In the genomic region with DNA sequence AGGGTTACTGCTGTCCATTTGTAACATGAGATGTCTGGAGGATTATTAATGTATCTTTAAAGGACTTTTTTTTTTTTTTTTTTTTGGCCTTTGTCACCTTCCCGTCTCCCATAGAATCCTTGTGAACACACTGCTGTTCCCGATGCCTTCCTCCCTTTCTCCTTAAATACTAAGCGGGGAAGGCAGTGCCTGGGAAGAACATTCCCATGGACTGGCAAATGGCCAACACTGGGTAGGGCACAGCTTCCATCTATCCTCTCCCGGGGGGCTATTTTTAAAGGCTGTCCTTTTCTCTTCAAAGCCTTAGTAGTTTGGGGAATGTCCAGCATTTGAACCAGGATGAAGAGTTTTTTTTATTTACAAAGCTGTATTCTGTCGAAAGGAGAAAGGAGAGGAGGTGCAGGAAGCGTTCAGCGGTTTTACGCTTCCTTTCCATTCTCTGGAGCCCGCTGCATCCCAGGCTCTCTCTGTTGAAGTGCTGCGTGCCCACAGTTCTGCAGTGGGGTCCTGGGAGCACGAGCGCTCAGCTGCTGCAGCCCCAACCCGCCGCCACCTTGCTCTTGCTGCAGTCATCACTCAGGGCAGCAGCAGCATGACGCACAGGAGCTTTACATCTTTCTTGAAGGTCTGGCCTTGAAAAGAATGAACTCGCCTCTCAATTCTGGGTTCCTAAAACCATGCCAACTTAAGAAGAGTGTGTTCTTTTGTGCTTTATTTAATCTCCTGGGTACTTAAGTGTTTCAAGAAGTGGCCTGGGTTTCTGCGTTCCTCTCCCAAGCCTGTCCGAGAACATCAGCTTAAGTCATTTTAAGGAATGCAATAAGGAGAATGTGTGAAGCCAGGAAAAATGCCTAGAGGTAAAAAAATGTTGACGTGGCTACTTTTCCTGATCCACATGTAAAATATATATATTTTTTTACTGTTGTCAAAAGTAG, we compare ENCODE assay signal across 12 cellular contexts.
A peak's percentile ranks its signal among the peaks of the same experiment; 100 is the strongest.
DNase-seq lines count a peak whose midpoint lies in the region; ATAC-seq, FAIRE-seq and TF ChIP-seq lines count a peak whose summit lies in the region.
"Had no signal": no experiment of that assay in that cellular context is flagged by ENCODE, and none has a peak within 500 bp of the region (broad histone marks: within the 10 kb centered on the region; RNA-seq: fewer than 3 reads in every experiment).

No MANE protein-coding gene starts in this region.

- H3K27me3 Mint-ChIP-seq in WTC11 (ENCODE audit: low read depth) (no peaks in the 10 kb centered on the region), progenitor cell of endocrine pancreas (no peaks in the 10 kb centered on the region)

- DNase-seq in DMS79 treated with DMSO at 0.1 percent for 48 hours (lab: John Stamatoyannopoulos, UW) (peak; percentile 57), WTC11 (ENCODE audit: low spot score) (no peak), left ventricle myocardium superior (no peak), progenitor cell of endocrine pancreas (ENCODE audit: low spot score, unreplicated experiment) (no peak), GM19240 (ENCODE audit: insufficient read length, low spot score) (no peak), frontal cortex (ENCODE audit: low spot score in 2 of 2) (no peak)
- DNase-seq in activated T-cell treated with anti-CD3 and anti-CD28 coated beads, Interleukin-2, amount 50 U/mL, for 1 hour: no peak
- DNase-seq: IMR-90; natural killer cell; NCI-H524 treated with DMSO at 0.1 percent for 48 hours; stimulated activated CD4-positive, alpha-beta T cell treated with anti-CD3 and anti-CD28 coated beads, Interleukin-4, amount 100 ng/mL, for 1 hour had no signal

- CTCF ChIA-PET in WTC11 (lab: Charles Lee): interaction anchor here (1.8 kb wide), 1 partner anchor 136 kb away, joined by 11 read pairs; no protein-coding TSS in a partner anchor

- ATAC-seq in WTC11: peak; percentile 23
- peak; percentile 25 for ATAC-seq in left ventricle myocardium superior
- ATAC-seq in GM18517 (IDR thresholded peaks at IDR 0.05; ENCODE audit: unreplicated experiment): no peak
- ATAC-seq: natural killer cell had no signal

- intact Hi-C loops in left ventricle myocardium superior (cut with micrococcal nuclease): no loop called here

- H3K9me3 Mint-ChIP-seq in WTC11: no peaks in the 10 kb centered on the region
- no peaks in the 10 kb centered on the region for H3K9me3 Mint-ChIP-seq in progenitor cell of endocrine pancreas (ENCODE audit: low read depth)

- H3K4me3 Mint-ChIP-seq in WTC11 (no peak overlapping the region), progenitor cell of endocrine pancreas (ENCODE audit: low read depth) (peak overlapping the region; percentile 59)
- H3K4me3 Mint-ChIP-seq: natural killer cell had no signal

- H3K4me1 Mint-ChIP-seq in WTC11 (peaks cover 58% of the 10 kb centered on the region), progenitor cell of endocrine pancreas (ENCODE audit: low read depth) (peaks cover 69% of the 10 kb centered on the region)

- POLR2A ChIA-PET in WTC11 (lab: Charles Lee): interaction anchor here (0.6 kb wide), 1 partner anchor 129 kb away, joined by 4 read pairs; no protein-coding TSS in a partner anchor

- no peaks in the 10 kb centered on the region for H3K36me3 Mint-ChIP-seq in WTC11
- H3K36me3 Mint-ChIP-seq in progenitor cell of endocrine pancreas (ENCODE audit: insufficient read depth): no peaks in the 10 kb centered on the region
- H3K36me3 Mint-ChIP-seq: natural killer cell had no signal

- H3K27ac Mint-ChIP-seq in WTC11 (no peak overlapping the region), progenitor cell of endocrine pancreas (peak overlapping the region; percentile 94)
- H3K27ac Mint-ChIP-seq: natural killer cell had no signal

- FAIRE-seq in frontal cortex (lab: Jason Lieb, UNC): no peak

- TF ChIP-seq CTCF in WTC11 (IDR thresholded peaks at IDR 0.05) (no peak), progenitor cell of endocrine pancreas (IDR thresholded peaks at IDR 0.05; ENCODE audit: unreplicated experiment) (no peak)

TF ChIP-seq in WTC11, 78 proteins besides CTCF, POLR2A, EP300 and RAD21:
- TF ChIP-seq ZNF219 (CRISPR knock-in tag; IDR thresholded peaks at IDR 0.05; ENCODE audit: borderline replicate concordance) (no peak), NR2C2 (CRISPR knock-in tag; IDR thresholded peaks at IDR 0.05) (no peak), ZNF671 (CRISPR knock-in tag; IDR thresholded peaks at IDR 0.05) (no peak), ZNF232 (CRISPR knock-in tag; IDR thresholded peaks at IDR 0.05) (no peak), ESRRA (CRISPR knock-in tag; IDR thresholded peaks at IDR 0.05; ENCODE audit: borderline replicate concordance) (no peak)
- TF ChIP-seq, protein P1, sequence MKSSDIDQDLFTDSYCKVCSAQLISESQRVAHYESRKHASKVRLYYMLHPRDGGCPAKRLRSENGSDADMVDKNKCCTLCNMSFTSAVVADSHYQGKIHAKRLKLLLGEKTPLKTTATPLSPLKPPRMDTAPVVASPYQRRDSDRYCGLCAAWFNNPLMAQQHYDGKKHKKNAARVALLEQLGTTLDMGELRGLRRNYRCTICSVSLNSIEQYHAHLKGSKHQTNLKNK (CRISPR knock-in tag; IDR thresholded peaks at IDR 0.05): no peak
- TF ChIP-seq, protein P2, sequence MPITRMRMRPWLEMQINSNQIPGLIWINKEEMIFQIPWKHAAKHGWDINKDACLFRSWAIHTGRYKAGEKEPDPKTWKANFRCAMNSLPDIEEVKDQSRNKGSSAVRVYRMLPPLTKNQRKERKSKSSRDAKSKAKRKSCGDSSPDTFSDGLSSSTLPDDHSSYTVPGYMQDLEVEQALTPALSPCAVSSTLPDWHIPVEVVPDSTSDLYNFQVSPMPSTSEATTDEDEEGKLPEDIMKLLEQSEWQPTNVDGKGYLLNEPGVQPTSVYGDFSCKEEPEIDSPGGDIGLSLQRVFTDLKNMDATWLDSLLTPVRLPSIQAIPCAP (CRISPR knock-in tag; IDR thresholded peaks at IDR 0.05): no peak
- TF ChIP-seq, protein P3, sequence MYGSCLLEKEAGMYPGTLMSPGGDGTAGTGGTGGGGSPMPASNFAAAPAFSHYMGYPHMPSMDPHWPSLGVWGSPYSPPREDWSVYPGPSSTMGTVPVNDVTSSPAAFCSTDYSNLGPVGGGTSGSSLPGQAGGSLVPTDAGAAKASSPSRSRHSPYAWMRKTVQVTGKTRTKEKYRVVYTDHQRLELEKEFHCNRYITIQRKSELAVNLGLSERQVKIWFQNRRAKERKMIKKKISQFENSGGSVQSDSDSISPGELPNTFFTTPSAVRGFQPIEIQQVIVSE (CRISPR knock-in tag; IDR thresholded peaks at IDR 0.05; ENCODE audit: borderline replicate concordance): no peak
